Comparison of ENCODE assay signal across 1 cellular context in the genomic region with DNA sequence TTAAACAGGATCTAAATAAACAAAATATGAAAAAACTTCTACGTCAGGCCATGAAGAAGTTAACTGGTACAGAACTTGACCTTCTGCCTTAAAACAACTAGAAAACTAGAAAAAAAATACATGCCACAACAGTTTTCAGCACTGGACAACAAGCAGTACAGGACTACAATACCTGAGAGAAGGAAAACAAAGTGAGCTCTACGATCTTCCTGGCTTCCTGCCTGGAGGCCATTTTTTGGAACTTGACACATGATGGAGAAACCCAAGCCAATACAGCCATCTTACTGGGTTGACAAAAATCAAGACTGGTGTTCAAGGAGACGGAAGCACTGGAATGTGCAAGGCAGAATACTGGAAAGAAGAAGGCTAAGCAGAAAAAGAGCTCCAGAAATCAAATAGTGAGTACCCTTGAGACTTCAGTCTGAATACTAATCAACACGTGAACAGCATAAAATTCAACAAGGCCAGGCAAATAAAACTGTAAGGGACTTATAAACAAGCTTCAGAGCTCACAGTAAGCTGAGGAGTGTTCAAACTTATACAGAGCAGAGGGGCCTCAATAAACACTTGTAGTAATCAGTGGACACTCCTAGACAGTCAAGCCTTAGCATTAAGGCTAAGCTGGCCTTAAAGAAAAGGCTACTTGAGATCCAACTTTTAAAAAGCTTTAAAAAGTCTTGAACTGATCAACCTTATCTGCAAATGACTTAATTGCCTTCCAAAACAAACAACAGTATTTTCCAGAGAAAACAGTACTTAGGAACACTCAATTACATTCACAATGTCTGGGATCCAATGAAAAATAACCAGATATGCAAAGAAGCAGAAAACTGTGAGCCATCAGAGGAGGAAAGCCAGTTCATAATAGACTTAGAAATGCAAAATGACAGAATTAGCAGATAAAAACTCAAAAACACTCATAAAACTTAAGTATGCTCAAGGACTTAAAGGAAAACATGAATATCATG.
A peak's percentile ranks its signal among the peaks of the same experiment; 100 is the strongest.
TF ChIP-seq lines count a peak whose summit lies in the region.

No MANE protein-coding gene starts in this region.

TF ChIP-seq in HEK293, 187 proteins besides CTCF, POLR2A, EP300 and RAD21:
- TF ChIP-seq, protein P1, sequence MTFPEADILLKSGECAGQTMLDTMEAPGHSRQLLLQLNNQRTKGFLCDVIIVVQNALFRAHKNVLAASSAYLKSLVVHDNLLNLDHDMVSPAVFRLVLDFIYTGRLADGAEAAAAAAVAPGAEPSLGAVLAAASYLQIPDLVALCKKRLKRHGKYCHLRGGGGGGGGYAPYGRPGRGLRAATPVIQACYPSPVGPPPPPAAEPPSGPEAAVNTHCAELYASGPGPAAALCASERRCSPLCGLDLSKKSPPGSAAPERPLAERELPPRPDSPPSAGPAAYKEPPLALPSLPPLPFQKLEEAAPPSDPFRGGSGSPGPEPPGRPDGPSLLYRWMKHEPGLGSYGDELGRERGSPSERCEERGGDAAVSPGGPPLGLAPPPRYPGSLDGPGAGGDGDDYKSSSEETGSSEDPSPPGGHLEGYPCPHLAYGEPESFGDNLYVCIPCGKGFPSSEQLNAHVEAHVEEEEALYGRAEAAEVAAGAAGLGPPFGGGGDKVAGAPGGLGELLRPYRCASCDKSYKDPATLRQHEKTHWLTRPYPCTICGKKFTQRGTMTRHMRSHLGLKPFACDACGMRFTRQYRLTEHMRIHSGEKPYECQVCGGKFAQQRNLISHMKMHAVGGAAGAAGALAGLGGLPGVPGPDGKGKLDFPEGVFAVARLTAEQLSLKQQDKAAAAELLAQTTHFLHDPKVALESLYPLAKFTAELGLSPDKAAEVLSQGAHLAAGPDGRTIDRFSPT (tag by site-specific recombination; IDR thresholded peaks at IDR 0.05): no peak
- TF ChIP-seq ZFP69B (tag by site-specific recombination; IDR thresholded peaks at IDR 0.05) (no peak), SETDB1 (IDR thresholded peaks at IDR 0.05; ENCODE audit: insufficient read length, low read length) (peak; percentile 44), EGR2 (tag by site-specific recombination; IDR thresholded peaks at IDR 0.05; ENCODE audit: low read depth) (no peak), ZBTB17 (tag by site-specific recombination; IDR thresholded peaks at IDR 0.05) (peak; percentile 47), ZNF610 (tag by site-specific recombination; IDR thresholded peaks at IDR 0.05; ENCODE audit: borderline replicate concordance) (no peak)
- TF ChIP-seq, protein P2, sequence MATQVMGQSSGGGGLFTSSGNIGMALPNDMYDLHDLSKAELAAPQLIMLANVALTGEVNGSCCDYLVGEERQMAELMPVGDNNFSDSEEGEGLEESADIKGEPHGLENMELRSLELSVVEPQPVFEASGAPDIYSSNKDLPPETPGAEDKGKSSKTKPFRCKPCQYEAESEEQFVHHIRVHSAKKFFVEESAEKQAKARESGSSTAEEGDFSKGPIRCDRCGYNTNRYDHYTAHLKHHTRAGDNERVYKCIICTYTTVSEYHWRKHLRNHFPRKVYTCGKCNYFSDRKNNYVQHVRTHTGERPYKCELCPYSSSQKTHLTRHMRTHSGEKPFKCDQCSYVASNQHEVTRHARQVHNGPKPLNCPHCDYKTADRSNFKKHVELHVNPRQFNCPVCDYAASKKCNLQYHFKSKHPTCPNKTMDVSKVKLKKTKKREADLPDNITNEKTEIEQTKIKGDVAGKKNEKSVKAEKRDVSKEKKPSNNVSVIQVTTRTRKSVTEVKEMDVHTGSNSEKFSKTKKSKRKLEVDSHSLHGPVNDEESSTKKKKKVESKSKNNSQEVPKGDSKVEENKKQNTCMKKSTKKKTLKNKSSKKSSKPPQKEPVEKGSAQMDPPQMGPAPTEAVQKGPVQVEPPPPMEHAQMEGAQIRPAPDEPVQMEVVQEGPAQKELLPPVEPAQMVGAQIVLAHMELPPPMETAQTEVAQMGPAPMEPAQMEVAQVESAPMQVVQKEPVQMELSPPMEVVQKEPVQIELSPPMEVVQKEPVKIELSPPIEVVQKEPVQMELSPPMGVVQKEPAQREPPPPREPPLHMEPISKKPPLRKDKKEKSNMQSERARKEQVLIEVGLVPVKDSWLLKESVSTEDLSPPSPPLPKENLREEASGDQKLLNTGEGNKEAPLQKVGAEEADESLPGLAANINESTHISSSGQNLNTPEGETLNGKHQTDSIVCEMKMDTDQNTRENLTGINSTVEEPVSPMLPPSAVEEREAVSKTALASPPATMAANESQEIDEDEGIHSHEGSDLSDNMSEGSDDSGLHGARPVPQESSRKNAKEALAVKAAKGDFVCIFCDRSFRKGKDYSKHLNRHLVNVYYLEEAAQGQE (tag by site-specific recombination; IDR thresholded peaks at IDR 0.05): peak; percentile 49; the same call in 1 of the 2 replicates
- TF ChIP-seq, protein P3, sequence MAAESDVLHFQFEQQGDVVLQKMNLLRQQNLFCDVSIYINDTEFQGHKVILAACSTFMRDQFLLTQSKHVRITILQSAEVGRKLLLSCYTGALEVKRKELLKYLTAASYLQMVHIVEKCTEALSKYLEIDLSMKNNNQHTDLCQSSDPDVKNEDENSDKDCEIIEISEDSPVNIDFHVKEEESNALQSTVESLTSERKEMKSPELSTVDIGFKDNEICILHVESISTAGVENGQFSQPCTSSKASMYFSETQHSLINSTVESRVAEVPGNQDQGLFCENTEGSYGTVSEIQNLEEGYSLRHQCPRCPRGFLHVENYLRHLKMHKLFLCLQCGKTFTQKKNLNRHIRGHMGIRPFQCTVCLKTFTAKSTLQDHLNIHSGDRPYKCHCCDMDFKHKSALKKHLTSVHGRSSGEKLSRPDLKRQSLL (tag by site-specific recombination; IDR thresholded peaks at IDR 0.05): 0 out of 2 replicates have a peak, but pooled peaks have one; percentile 22
- TF ChIP-seq, protein P4, sequence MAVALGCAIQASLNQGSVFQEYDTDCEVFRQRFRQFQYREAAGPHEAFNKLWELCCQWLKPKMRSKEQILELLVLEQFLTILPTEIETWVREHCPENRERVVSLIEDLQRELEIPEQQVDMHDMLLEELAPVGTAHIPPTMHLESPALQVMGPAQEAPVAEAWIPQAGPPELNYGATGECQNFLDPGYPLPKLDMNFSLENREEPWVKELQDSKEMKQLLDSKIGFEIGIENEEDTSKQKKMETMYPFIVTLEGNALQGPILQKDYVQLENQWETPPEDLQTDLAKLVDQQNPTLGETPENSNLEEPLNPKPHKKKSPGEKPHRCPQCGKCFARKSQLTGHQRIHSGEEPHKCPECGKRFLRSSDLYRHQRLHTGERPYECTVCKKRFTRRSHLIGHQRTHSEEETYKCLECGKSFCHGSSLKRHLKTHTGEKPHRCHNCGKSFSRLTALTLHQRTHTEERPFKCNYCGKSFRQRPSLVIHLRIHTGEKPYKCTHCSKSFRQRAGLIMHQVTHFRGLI (tag by site-specific recombination; IDR thresholded peaks at IDR 0.05): no peak
- TF ChIP-seq, protein P5, sequence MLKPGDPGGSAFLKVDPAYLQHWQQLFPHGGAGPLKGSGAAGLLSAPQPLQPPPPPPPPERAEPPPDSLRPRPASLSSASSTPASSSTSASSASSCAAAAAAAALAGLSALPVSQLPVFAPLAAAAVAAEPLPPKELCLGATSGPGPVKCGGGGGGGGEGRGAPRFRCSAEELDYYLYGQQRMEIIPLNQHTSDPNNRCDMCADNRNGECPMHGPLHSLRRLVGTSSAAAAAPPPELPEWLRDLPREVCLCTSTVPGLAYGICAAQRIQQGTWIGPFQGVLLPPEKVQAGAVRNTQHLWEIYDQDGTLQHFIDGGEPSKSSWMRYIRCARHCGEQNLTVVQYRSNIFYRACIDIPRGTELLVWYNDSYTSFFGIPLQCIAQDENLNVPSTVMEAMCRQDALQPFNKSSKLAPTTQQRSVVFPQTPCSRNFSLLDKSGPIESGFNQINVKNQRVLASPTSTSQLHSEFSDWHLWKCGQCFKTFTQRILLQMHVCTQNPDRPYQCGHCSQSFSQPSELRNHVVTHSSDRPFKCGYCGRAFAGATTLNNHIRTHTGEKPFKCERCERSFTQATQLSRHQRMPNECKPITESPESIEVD (tag by site-specific recombination; IDR thresholded peaks at IDR 0.05): peak; percentile 63; the same call in 1 of the 2 replicates
